ENCODE assay signal across 9 cellular contexts in genomic region chr6:31567531-31568370, GRCh38. TPM values are rescaled to one million over a fixed set of nuclear protein-coding genes. Genes with fewer than 3 reads are reported as not detected.
DNase-seq lines count a peak whose midpoint lies in the region; ATAC-seq and TF ChIP-seq lines count a peak whose summit lies in the region.
"Had no signal": no experiment of that assay in that cellular context is flagged by ENCODE, and none has a peak within 500 bp of the region (broad histone marks: within the 10 kb centered on the region; RNA-seq: fewer than 3 reads in every experiment).

No MANE protein-coding gene starts in this region.

- CTCF ChIA-PET in CD4-positive, alpha-beta T cell (lab: Charles Lee), result interaction anchor here (0.9 to 4.3 kb wide), 8 partner anchors 9 to 31 kb away, joined by 3 to 38 read pairs (median 6); partner anchors contain the start of genes DDX39B and LST1

- no peak overlapping the region for H3K23ac ChIP-seq in mesendoderm (ENCODE audit: low read length)

- H3K27ac Mint-ChIP-seq in CD4-positive, alpha-beta T cell, result peak overlapping the region; percentile 95
- peak overlapping the region; percentile 87 for H3K27ac Mint-ChIP-seq in activated T-cell treated with anti-CD3 and anti-CD28 coated beads, Interleukin-2, amount 50 U/mL, for 72 hours

- H3K18ac ChIP-seq in mesendoderm (ENCODE audit: low read length), result no peak overlapping the region

- no peak overlapping the region for H4K5ac ChIP-seq in mesendoderm (ENCODE audit: low read length)

- no peaks in the 10 kb centered on the region for H3K79me1 ChIP-seq in mesendoderm (ENCODE audit: low read length)

- no peaks in the 10 kb centered on the region for H3K9me3 ChIP-seq in CD4-positive, alpha-beta T cell (ENCODE audit: control insufficient read depth, low read length)
- no peaks in the 10 kb centered on the region for H3K9me3 ChIP-seq in colonic mucosa
- H3K9me3 ChIP-seq: HAP-1 had no signal

- peak overlapping the region; percentile 65 for H3K4me3 Mint-ChIP-seq in CD4-positive, alpha-beta T cell
- peak overlapping the region; percentile 70 to 83 for H3K4me3 Mint-ChIP-seq in activated T-cell treated with anti-CD3 and anti-CD28 coated beads, Interleukin-2, amount 50 U/mL, for 72 hours

- ATAC-seq in CD4-positive, alpha-beta T cell (ENCODE audit: poor library complexity), result no peak
- peak; percentile 28 for ATAC-seq in activated T-cell treated with anti-CD3 and anti-CD28 coated beads, Interleukin-2, amount 50 U/mL, for 72 hours (replicated peaks in 1 of 2)

- peaks cover 43% of the 10 kb centered on the region for H3K36me3 Mint-ChIP-seq in CD4-positive, alpha-beta T cell (ENCODE audit: low read depth)
- peaks cover 2 to 6% of the 10 kb centered on the region in 2 donors for H3K36me3 Mint-ChIP-seq in activated T-cell treated with anti-CD3 and anti-CD28 coated beads, Interleukin-2, amount 50 U/mL, for 72 hours (ENCODE audit: insufficient read depth in 2 of 2)

- H3K4me3 ChIP-seq in H7 (ENCODE audit: insufficient read depth, low read depth, low read length) (no peak overlapping the region), mesendoderm (ENCODE audit: low read length) (no peak overlapping the region), colonic mucosa (no peak overlapping the region)
- H3K4me3 ChIP-seq: HAP-1 had no signal

- no peak overlapping the region for H2AK5ac ChIP-seq in mesendoderm (ENCODE audit: low read length)

- no peak overlapping the region for H2BK5ac ChIP-seq in mesendoderm (ENCODE audit: low read length)

- DNase-seq in CD4-positive, alpha-beta T cell, result peak in 1 of 10 experiments; percentile 46
- DNase-seq in H7, result peak; percentile 57
- peak in 1 of 2 donors; percentile 36 for DNase-seq in activated T-cell treated with anti-CD3 and anti-CD28 coated beads, Interleukin-2, amount 50 U/mL, for 72 hours
- DNase-seq in mesendoderm, result peak; percentile 67
- DNase-seq in colonic mucosa, result no peak
- no peak for DNase-seq in HuH-7.5 (ENCODE audit: low spot score)
- DNase-seq in head of caudate nucleus, result no peak
- no peak for DNase-seq in NCI-H345 (lab: John Stamatoyannopoulos, UW)

- no peaks in the 10 kb centered on the region for H3K4me1 ChIP-seq in mesendoderm (ENCODE audit: control insufficient read depth, low read depth, low read length)
- H3K4me1 ChIP-seq in colonic mucosa, result no peaks in the 10 kb centered on the region
- H3K4me1 ChIP-seq: HAP-1 had no signal

- H3K27me3 Mint-ChIP-seq in CD4-positive, alpha-beta T cell, result no peaks in the 10 kb centered on the region
- peaks cover 4% of the 10 kb centered on the region for H3K27me3 Mint-ChIP-seq in activated T-cell treated with anti-CD3 and anti-CD28 coated beads, Interleukin-2, amount 50 U/mL, for 72 hours (ENCODE audit: low read depth)

- no peak overlapping the region for H3K4me2 ChIP-seq in mesendoderm (ENCODE audit: low read length)

- no peak overlapping the region for H3K56ac ChIP-seq in mesendoderm (ENCODE audit: low read length)

- H3K9me3 Mint-ChIP-seq in CD4-positive, alpha-beta T cell, result no peaks in the 10 kb centered on the region
- H3K9me3 Mint-ChIP-seq in activated T-cell treated with anti-CD3 and anti-CD28 coated beads, Interleukin-2, amount 50 U/mL, for 72 hours, result no peaks in the 10 kb centered on the region

- TF ChIP-seq CTCF in CD4-positive, alpha-beta T cell (IDR thresholded peaks at IDR 0.05), result no peak
- TF ChIP-seq CTCF in colonic mucosa (IDR thresholded peaks at IDR 0.05), result no peak

- no peak overlapping the region for H2BK15ac ChIP-seq in mesendoderm (replicated peaks; ENCODE audit: low read depth)

- H4K8ac ChIP-seq in mesendoderm (ENCODE audit: low read depth, low read length), result no peak overlapping the region

- H3K79me2 ChIP-seq in mesendoderm (ENCODE audit: control insufficient read depth, insufficient read depth, low read length), result no peaks in the 10 kb centered on the region

- H3K9ac ChIP-seq in mesendoderm (ENCODE audit: low read length) (no peak overlapping the region), colonic mucosa (ENCODE audit: low read depth in 2 of 2, low read length in 2 of 2) (no peak overlapping the region)

- no peak overlapping the region for H3K4ac ChIP-seq in mesendoderm (ENCODE audit: low read depth, low read length)

- H3K27me3 ChIP-seq in CD4-positive, alpha-beta T cell (ENCODE audit: control insufficient read depth, insufficient read depth, low read length), result no peaks in the 10 kb centered on the region
- no peaks in the 10 kb centered on the region for H3K27me3 ChIP-seq in H7 (ENCODE audit: control insufficient read depth, insufficient read depth, low read length)
- no peaks in the 10 kb centered on the region for H3K27me3 ChIP-seq in mesendoderm (ENCODE audit: insufficient read depth, low read length, poor library complexity)
- no peaks in the 10 kb centered on the region for H3K27me3 ChIP-seq in colonic mucosa

- POLR2A ChIA-PET in CD4-positive, alpha-beta T cell (lab: Charles Lee), result interaction anchor here (1.0 to 34.9 kb wide), 5 partner anchors 10 to 94 kb away, joined by 3 to 1160 read pairs (median 10); partner anchors contain the start of genes DDX39B, LST1, LTA and LTB

- H3K27ac ChIP-seq in CD4-positive, alpha-beta T cell (ENCODE audit: low read depth, low read length), result peak overlapping the region; percentile 78
- H3K27ac ChIP-seq in mesendoderm (ENCODE audit: low read depth, low read length) (no peak overlapping the region), colonic mucosa (no peak overlapping the region)

- H3K4me1 Mint-ChIP-seq in CD4-positive, alpha-beta T cell (ENCODE audit: low read depth), result peaks cover 81% of the 10 kb centered on the region
- H3K4me1 Mint-ChIP-seq in activated T-cell treated with anti-CD3 and anti-CD28 coated beads, Interleukin-2, amount 50 U/mL, for 72 hours (ENCODE audit: low read depth), result peaks cover 84% of the 10 kb centered on the region

- intact Hi-C loops in CD4-positive, alpha-beta T cell (cut with DNase I, micrococcal nuclease), result loop anchor here in 1 of 2 experiments (1.0 kb wide), 1 partner anchor 7 kb away; no protein-coding TSS in a partner anchor
- intact Hi-C loops in colonic mucosa (cut with DNase I), result no loop called here
- intact Hi-C loops in head of caudate nucleus (cut with DNase I), result no loop called here

- H2BK120ac ChIP-seq in mesendoderm (ENCODE audit: low read depth, low read length), result no peak overlapping the region

- WGBS in mesendoderm (ENCODE audit: extremely low coverage, insufficient coverage, low lambda C conversion rate), result no CpG with 5 or more reads among the region's 9 CpGs

- H3K36me3 ChIP-seq in H7 (replicated peaks; ENCODE audit: control insufficient read depth, insufficient read depth, low read length), result no peaks in the 10 kb centered on the region
- H3K36me3 ChIP-seq in mesendoderm (ENCODE audit: control insufficient read depth, insufficient read depth, low read length), result no peaks in the 10 kb centered on the region
- no peaks in the 10 kb centered on the region for H3K36me3 ChIP-seq in colonic mucosa
- H3K36me3 ChIP-seq: HAP-1 had no signal

RNA-seq across cellular contexts. Expression of gene LTA, which starts 4.3 kb away (rescaled TPM):
- total RNA-seq in CD4-positive, alpha-beta T cell, result 10 to 100 TPM; 15.4 to 16.7 TPM
- 0.44 TPM in 1 of 2 replicates, not detected in the other for total RNA-seq in H7 (2014; rRNA removed; shearing (Covaris generic))
- 100 to 1,000 TPM in 1 of 2 donors, 10 to 100 TPM in 1; 77.2 to 110 TPM for total RNA-seq in activated T-cell treated with anti-CD3 and anti-CD28 coated beads, Interleukin-2, amount 50 U/mL, for 72 hours
- 0.03 TPM for polyA plus RNA-seq in mesendoderm (2013, experiment 1 of 2)
- not detected for polyA plus RNA-seq in mesendoderm (2013, experiment 2 of 2)
- total RNA-seq in colonic mucosa, result 1 to 10 TPM in 1 of 2 donors, under 1 TPM in 1; 0.35 to 2.4 TPM

RNA-seq across cellular contexts. Expression of gene TNF, which starts 7.6 kb away (rescaled TPM):
- 10 to 100 TPM; 33.1 to 34.2 TPM for total RNA-seq in CD4-positive, alpha-beta T cell
- not detected in 2 replicates for total RNA-seq in H7 (2014; rRNA removed; shearing (Covaris generic))
- total RNA-seq in activated T-cell treated with anti-CD3 and anti-CD28 coated beads, Interleukin-2, amount 50 U/mL, for 72 hours, result 10 to 100 TPM; 30.7 to 57.8 TPM
- 0.04 TPM for polyA plus RNA-seq in mesendoderm (2013, experiment 1 of 2)
- polyA plus RNA-seq in mesendoderm (2013, experiment 2 of 2), result 0.03 TPM
- total RNA-seq in colonic mucosa, result 1 to 10 TPM in 1 of 2 donors, under 1 TPM in 1; 0.48 to 1.4 TPM

RNA-seq across cellular contexts. Expression of gene LTB, which starts 14.5 kb away (rescaled TPM):
- total RNA-seq in CD4-positive, alpha-beta T cell, result 100 to 1,000 TPM; 239 to 244 TPM
- 0.35 TPM in 1 of 2 replicates, not detected in the other for total RNA-seq in H7 (2014; rRNA removed; shearing (Covaris generic))
- 10 to 100 TPM; 43.4 to 61.8 TPM for total RNA-seq in activated T-cell treated with anti-CD3 and anti-CD28 coated beads, Interleukin-2, amount 50 U/mL, for 72 hours
- 0.18 TPM for polyA plus RNA-seq in mesendoderm (2013, experiment 1 of 2)
- polyA plus RNA-seq in mesendoderm (2013, experiment 2 of 2), result not detected
- total RNA-seq in colonic mucosa, result 1 to 10 TPM; 3.4 to 5.7 TPM

RNA-seq across cellular contexts. Expression of gene LST1, which starts 18.3 kb away (rescaled TPM):
- total RNA-seq in CD4-positive, alpha-beta T cell, result 10 to 100 TPM in 1 of 2 experiments, 1 to 10 TPM in 1; 8.9 to 10.3 TPM
- not detected in 2 replicates for total RNA-seq in H7 (2014; rRNA removed; shearing (Covaris generic))
- total RNA-seq in activated T-cell treated with anti-CD3 and anti-CD28 coated beads, Interleukin-2, amount 50 U/mL, for 72 hours, result 10 to 100 TPM; 24.6 to 27.0 TPM
- 0.04 TPM for polyA plus RNA-seq in mesendoderm (2013, experiment 1 of 2)
- polyA plus RNA-seq in mesendoderm (2013, experiment 2 of 2), result not detected
- 1 to 10 TPM; 4.8 to 9.2 TPM for total RNA-seq in colonic mucosa

RNA-seq across cellular contexts. Expression of gene NFKBIL1, which starts 20.3 kb away (rescaled TPM):
- total RNA-seq in CD4-positive, alpha-beta T cell, result 1 to 10 TPM; 7.6 to 9.3 TPM
- 33.2 and 34.2 TPM in 2 replicates for total RNA-seq in H7 (2014; rRNA removed; shearing (Covaris generic))
- 10 to 100 TPM; 28.0 to 36.6 TPM for total RNA-seq in activated T-cell treated with anti-CD3 and anti-CD28 coated beads, Interleukin-2, amount 50 U/mL, for 72 hours
- 8.4 TPM for polyA plus RNA-seq in mesendoderm (2013, experiment 1 of 2)
- 9.6 TPM for polyA plus RNA-seq in mesendoderm (2013, experiment 2 of 2)
- 10 to 100 TPM; 16.1 to 18.8 TPM for total RNA-seq in colonic mucosa

Comparison
In these comparisons a context has a peak if more than half of its experiments do, and no peak if none do; other contexts are left out.
1. DNase-seq: peak in H7 (single experiment) and mesendoderm (single experiment); none in colonic mucosa (single experiment), HuH-7.5 (single experiment), head of caudate nucleus (0 of 42) and NCI-H345 (single experiment).
2. RNA of gene LTA, which starts 4.3 kb away (total RNA-seq): 77.2 to 110 TPM in activated T-cell treated with anti-CD3 and anti-CD28 coated beads, Interleukin-2, amount 50 U/mL, for 72 hours and 15.4 to 16.7 TPM in CD4-positive, alpha-beta T cell; 0.35 to 2.4 TPM in colonic mucosa and 0.44 TPM in H7; every median in the first group is over 4 times any median in the second.
3. RNA of gene TNF, which starts 7.6 kb away (total RNA-seq): 30.7 to 57.8 TPM in activated T-cell treated with anti-CD3 and anti-CD28 coated beads, Interleukin-2, amount 50 U/mL, for 72 hours and 33.1 to 34.2 TPM in CD4-positive, alpha-beta T cell; 0.48 to 1.4 TPM in colonic mucosa and not detected in H7; every median in the first group is over 10 times any median in the second.
4. RNA of gene LTB, which starts 14.5 kb away (total RNA-seq): 239 to 244 TPM in CD4-positive, alpha-beta T cell and 43.4 to 61.8 TPM in activated T-cell treated with anti-CD3 and anti-CD28 coated beads, Interleukin-2, amount 50 U/mL, for 72 hours; 3.4 to 5.7 TPM in colonic mucosa and 0.35 TPM in H7; every median in the first group is over 4 times any median in the second.